10 cellular contexts compared by ENCODE assay signal in genomic region chr3:172315401-172316091, GRCh38.
DNase-seq lines count a peak whose midpoint lies in the region; ATAC-seq and TF ChIP-seq lines count a peak whose summit lies in the region.
"Had no signal": no experiment of that assay in that cellular context is flagged by ENCODE, and none has a peak within 500 bp of the region (broad histone marks: within the 10 kb centered on the region; RNA-seq: fewer than 3 reads in every experiment).

No MANE protein-coding gene starts in this region.

- no peak overlapping the region for H3K4me3 ChIP-seq in fibroblast of mammary gland (ENCODE audit: control insufficient read depth, low read depth, low read length)
- H3K4me3 ChIP-seq in skeletal muscle cell (ENCODE audit: low read depth, low read length) = no peak overlapping the region
- H3K4me3 ChIP-seq: skin epidermis had no signal

- POLR2A ChIA-PET in RWPE1 (lab: Yijun Ruan, JAX; ENCODE audit: low non-redundant PET) = interaction anchor here (0.6 kb wide), 2 partner anchors 255 to 435 kb away, joined by 8 to 9 read pairs; partner anchors contain the start of gene ECT2

- DNase-seq in HCEC 1CT (peak; percentile 80), RWPE1 (ENCODE audit: low spot score) (peak; percentile 36), fibroblast of mammary gland (ENCODE audit: low read depth) (peak; percentile 85), skeletal muscle cell (ENCODE audit: low read depth) (peak; percentile 17), ecto neural progenitor cell (ENCODE audit: low spot score) (no peak), GM19240 (ENCODE audit: insufficient read length, low spot score) (no peak), DMS114 treated with DMSO at 0.1 percent for 48 hours (lab: John Stamatoyannopoulos, UW; ENCODE audit: unreplicated experiment) (no peak)
- DNase-seq: activated B cell treated with CpG ODN at 0.5 μM for 24 hours had no signal

- H3K27ac ChIP-seq in RWPE1 = peak overlapping the region; percentile 64

- CTCF ChIA-PET in RWPE1 (lab: Yijun Ruan, JAX) = interaction anchor here (0.6 to 1.4 kb wide), 4 partner anchors 17 to 275 kb away, joined by 3 to 5 read pairs (median 3); no protein-coding TSS in a partner anchor

- TF ChIP-seq CTCF in RWPE1 (conservative IDR thresholded peaks at IDR 0.05; ENCODE audit: low read depth) (no peak), fibroblast of mammary gland (conservative IDR thresholded peaks at IDR 0.05; ENCODE audit: control insufficient read depth, insufficient read depth, low read depth, low read length) (no peak)

- no peak for ATAC-seq in GM18517 (IDR thresholded peaks at IDR 0.05; ENCODE audit: unreplicated experiment)

Comparison
In these comparisons a context has a peak if more than half of its experiments do, and no peak if none do; other contexts are left out.
1. DNase-seq: peak in HCEC 1CT (single experiment), RWPE1 (single experiment), fibroblast of mammary gland (single experiment) and skeletal muscle cell (single experiment); none in ecto neural progenitor cell (single experiment), GM19240 (single experiment) and DMS114 treated with DMSO at 0.1 percent for 48 hours (single experiment).